In genomic region chr10:104340099-104340594, GRCh38 we compare ENCODE assay signal across 8 cellular contexts. TPM values are rescaled to one million over a fixed set of nuclear protein-coding genes. Genes with fewer than 3 reads are reported as not detected.
DNase-seq lines count a peak whose midpoint lies in the region; ATAC-seq lines count a peak whose summit lies in the region.

No MANE protein-coding gene starts in this region.

- no peaks in the 10 kb centered on the region for H3K9me3 Mint-ChIP-seq in activated naive CD8-positive, alpha-beta T cell treated with anti-CD3 and anti-CD28 coated beads, Interleukin-2, amount 50 U/mL, for 24 hours
- no peaks in the 10 kb centered on the region for H3K9me3 Mint-ChIP-seq in stimulated activated naive B cell treated with anti-CD40 and anti-IgM and Interleukin-4, amounts not matched to agents 10 μg/mL and 1 μg/mL and 100 μg/mL, for 72 hours

- H3K36me3 Mint-ChIP-seq in activated naive CD8-positive, alpha-beta T cell treated with anti-CD3 and anti-CD28 coated beads, Interleukin-2, amount 50 U/mL, for 24 hours (ENCODE audit: low read depth) = peaks cover 3% of the 10 kb centered on the region
- H3K36me3 Mint-ChIP-seq in stimulated activated naive B cell treated with anti-CD40 and anti-IgM and Interleukin-4, amounts not matched to agents 10 μg/mL and 1 μg/mL and 100 μg/mL, for 72 hours = peaks cover 0 to 4% of the 10 kb centered on the region in 2 donors

- ATAC-seq in activated naive CD8-positive, alpha-beta T cell treated with anti-CD3 and anti-CD28 coated beads, Interleukin-2, amount 50 U/mL, for 24 hours = no peak
- ATAC-seq in left colon = peak; percentile 73
- ATAC-seq in stimulated activated naive B cell treated with anti-CD40 and anti-IgM and Interleukin-4, amounts not matched to agents 10 μg/mL and 1 μg/mL and 100 μg/mL, for 72 hours (replicated peaks) = no peak
- no peak for ATAC-seq in HG03196 (IDR thresholded peaks at IDR 0.05; ENCODE audit: unreplicated experiment)

- H3K4me1 Mint-ChIP-seq in activated naive CD8-positive, alpha-beta T cell treated with anti-CD3 and anti-CD28 coated beads, Interleukin-2, amount 50 U/mL, for 24 hours = peaks cover 39% of the 10 kb centered on the region
- H3K4me1 Mint-ChIP-seq in stimulated activated naive B cell treated with anti-CD40 and anti-IgM and Interleukin-4, amounts not matched to agents 10 μg/mL and 1 μg/mL and 100 μg/mL, for 72 hours = peaks cover 29 to 34% of the 10 kb centered on the region in 2 donors

- DNase-seq in DMS53 (lab: John Stamatoyannopoulos, UW) = peak; percentile 15
- no peak for DNase-seq in DMS53 treated with DMSO at 0.1 percent for 48 hours (lab: John Stamatoyannopoulos, UW; ENCODE audit: unreplicated experiment)
- no peak for DNase-seq in activated naive CD8-positive, alpha-beta T cell treated with anti-CD3 and anti-CD28 coated beads, Interleukin-2, amount 50 U/mL, for 24 hours
- peak in 1 of 2 donors; percentile 5 for DNase-seq in left colon
- DNase-seq in stimulated activated naive B cell treated with anti-CD40 and anti-IgM and Interleukin-4, amounts not matched to agents 10 μg/mL and 1 μg/mL and 100 μg/mL, for 72 hours = no peak
- no peak for DNase-seq in DMS 273 (lab: John Stamatoyannopoulos, UW; ENCODE audit: unreplicated experiment)
- no peak for DNase-seq in NK-92 treated with Interleukin-12 subunit alpha and Interleukin-12 subunit beta, amount 100 ng/mL, for 24 hours (lab: John Stamatoyannopoulos, UW)

- peaks cover 4% of the 10 kb centered on the region for H3K27me3 Mint-ChIP-seq in activated naive CD8-positive, alpha-beta T cell treated with anti-CD3 and anti-CD28 coated beads, Interleukin-2, amount 50 U/mL, for 24 hours
- H3K27me3 Mint-ChIP-seq in stimulated activated naive B cell treated with anti-CD40 and anti-IgM and Interleukin-4, amounts not matched to agents 10 μg/mL and 1 μg/mL and 100 μg/mL, for 72 hours = no peaks in the 10 kb centered on the region

- peak overlapping the region; percentile 87 for H3K4me3 Mint-ChIP-seq in activated naive CD8-positive, alpha-beta T cell treated with anti-CD3 and anti-CD28 coated beads, Interleukin-2, amount 50 U/mL, for 24 hours
- peak overlapping the region; percentile 1 to 29 for H3K4me3 Mint-ChIP-seq in stimulated activated naive B cell treated with anti-CD40 and anti-IgM and Interleukin-4, amounts not matched to agents 10 μg/mL and 1 μg/mL and 100 μg/mL, for 72 hours

- intact Hi-C loops in left colon (cut with DNase I, micrococcal nuclease) = no loop called here

- no peak overlapping the region for H3K27ac Mint-ChIP-seq in activated naive CD8-positive, alpha-beta T cell treated with anti-CD3 and anti-CD28 coated beads, Interleukin-2, amount 50 U/mL, for 24 hours
- no peak overlapping the region for H3K27ac Mint-ChIP-seq in stimulated activated naive B cell treated with anti-CD40 and anti-IgM and Interleukin-4, amounts not matched to agents 10 μg/mL and 1 μg/mL and 100 μg/mL, for 72 hours

RNA-seq across cellular contexts. Expression of gene ITPRIP, which starts 1.9 kb away (rescaled TPM):
- 1 to 10 TPM; 5.0 to 5.1 TPM for total RNA-seq in left colon

RNA-seq across cellular contexts. Expression of gene CFAP58, which starts 13.5 kb away (rescaled TPM):
- under 1 TPM; 0.09 to 0.20 TPM for total RNA-seq in left colon
